8 cellular contexts compared by ENCODE assay signal in genomic region chr11:61793084-61793828, GRCh38. TPM values are rescaled to one million over a fixed set of nuclear protein-coding genes. Genes with fewer than 3 reads are reported as not detected.
A peak's percentile ranks its signal among the peaks of the same experiment; 100 is the strongest.
DNase-seq lines count a peak whose midpoint lies in the region; ATAC-seq and TF ChIP-seq lines count a peak whose summit lies in the region.

No MANE protein-coding gene starts in this region.

- H3K27me3 ChIP-seq in adipocyte (replicated peaks; ENCODE audit: control insufficient read depth, insufficient read depth, low read length), result no peaks in the 10 kb centered on the region
- H3K27me3 ChIP-seq in left lung, result no peaks in the 10 kb centered on the region
- no peaks in the 10 kb centered on the region for H3K27me3 ChIP-seq in tibial artery

- H3K36me3 ChIP-seq in adipocyte (ENCODE audit: control insufficient read depth, insufficient read depth, low read length, severe bottlenecking), result peaks cover 23% of the 10 kb centered on the region
- H3K36me3 ChIP-seq in left lung, result peaks cover 0 to 34% of the 10 kb centered on the region in 2 donors
- H3K36me3 ChIP-seq in tibial artery, result peaks cover 21 to 34% (median 22%) of the 10 kb centered on the region in 3 donors

- H3K27ac ChIP-seq in left lung, result peak overlapping the region; percentile 89 to 95
- H3K27ac ChIP-seq in tibial artery, result peak overlapping the region; percentile 88 to 89

- no peak for TF ChIP-seq CTCF in left lung (IDR thresholded peaks at IDR 0.05)
- no peak for TF ChIP-seq CTCF in tibial artery (IDR thresholded peaks at IDR 0.05)

- H3K4me1 ChIP-seq in adipocyte (ENCODE audit: control insufficient read depth, insufficient read depth, low read length), result peaks cover 18% of the 10 kb centered on the region
- H3K4me1 ChIP-seq in left lung, result peaks cover 15 to 37% of the 10 kb centered on the region in 2 donors
- peaks cover 0 to 33% (median 18%) of the 10 kb centered on the region in 4 donors for H3K4me1 ChIP-seq in tibial artery

- H3K9ac ChIP-seq in adipocyte (ENCODE audit: low read length), result peak overlapping the region; percentile 100

- intact Hi-C loops in left lung (cut with DNase I) (loop anchor here in 1 of 2 donors (10.0 kb wide), 1 partner anchor 162 kb away; the partner anchor contains the start of gene BEST1), tibial artery (cut with DNase I; ENCODE audit: low total_unique reads) (loop anchor here (10.0 kb wide), 1 partner anchor 312 kb away; no protein-coding TSS in a partner anchor)

- DNase-seq in NCI-H510A treated with DMSO at 0.1 percent for 48 hours (lab: John Stamatoyannopoulos, UW), result peak; percentile 54
- no peak for DNase-seq in NCI-H510A (lab: John Stamatoyannopoulos, UW)
- DNase-seq in adipocyte (ENCODE audit: low read depth), result peak; percentile 35
- DNase-seq in left lung, result no peak
- no peak for DNase-seq in tibial artery
- no peak for DNase-seq in NCI-H1436 (lab: John Stamatoyannopoulos, UW)

- peak overlapping the region; percentile 100 for H3K4me3 ChIP-seq in adipocyte (ENCODE audit: low read length)
- peak overlapping the region; percentile 59 to 68 for H3K4me3 ChIP-seq in left lung
- H3K4me3 ChIP-seq in tibial artery, result peak overlapping the region; percentile 71 to 77

- peak; percentile 18 for ATAC-seq in HG03571 (IDR thresholded peaks at IDR 0.05; ENCODE audit: unreplicated experiment)
- ATAC-seq in left lung, result peak; percentile 13
- ATAC-seq in GM21723 (IDR thresholded peaks at IDR 0.05; ENCODE audit: unreplicated experiment), result no peak

- H3K9me3 ChIP-seq in adipocyte (ENCODE audit: control insufficient read depth, low read length) (no peaks in the 10 kb centered on the region), left lung (no peaks in the 10 kb centered on the region), tibial artery (no peaks in the 10 kb centered on the region)

RNA-seq across cellular contexts. Expression of gene FEN1, which starts 0.5 kb away (rescaled TPM):
- 10 to 100 TPM; 13.9 to 23.1 TPM for total RNA-seq in left lung

RNA-seq across cellular contexts. Expression of gene TMEM258, which starts 0.9 kb away (rescaled TPM):
- 100 to 1,000 TPM; 129 to 136 TPM for total RNA-seq in left lung

RNA-seq across cellular contexts. Expression of gene FADS1, which starts 23.5 kb away (rescaled TPM):
- total RNA-seq in left lung, result 100 to 1,000 TPM in 1 of 2 donors, 10 to 100 TPM in 1; 51.9 to 161 TPM

RNA-seq across cellular contexts. Expression of gene FADS2, which starts 34.8 kb away (rescaled TPM):
- total RNA-seq in left lung, result 100 to 1,000 TPM; 153 to 295 TPM

RNA-seq across cellular contexts. Expression of gene MYRF, which starts 40.8 kb away (rescaled TPM):
- 10 to 100 TPM; 15.4 to 17.3 TPM for total RNA-seq in left lung

Comparison
In these comparisons a context has a peak if more than half of its experiments do, and no peak if none do; other contexts are left out.
1. DNase-seq: peak in NCI-H510A treated with DMSO at 0.1 percent for 48 hours (single experiment) and adipocyte (single experiment); none in NCI-H510A (single experiment), left lung (0 of 2), tibial artery (0 of 2) and NCI-H1436 (single experiment).
2. Peak in every context shown above with its lines, with median percentiles within 50 percentile points of each other: H3K4me3 ChIP-seq.